Comparison of ENCODE assay signal across 11 cellular contexts in genomic region chr2:150476809-150477302, GRCh38. TPM values are rescaled to one million over a fixed set of nuclear protein-coding genes. Genes with fewer than 3 reads are reported as not detected.
DNase-seq lines count a peak whose midpoint lies in the region; ATAC-seq and TF ChIP-seq lines count a peak whose summit lies in the region.
"Had no signal": no experiment of that assay in that cellular context is flagged by ENCODE, and none has a peak within 500 bp of the region (broad histone marks: within the 10 kb centered on the region; RNA-seq: fewer than 3 reads in every experiment).

No MANE protein-coding gene starts in this region.

- H3K9me3 ChIP-seq in mucosa of descending colon (no peaks in the 10 kb centered on the region), upper lobe of left lung (no peaks in the 10 kb centered on the region)

- ATAC-seq in mucosa of descending colon: peak; percentile 55
- no peak for ATAC-seq in upper lobe of left lung (ENCODE audit: low FRiP score in 2 of 2)
- ATAC-seq in HG03280 (IDR thresholded peaks at IDR 0.05; ENCODE audit: unreplicated experiment): no peak
- ATAC-seq: natural killer cell had no signal

- intact Hi-C loops in dorsolateral prefrontal cortex (cut with DNase I): no loop called here
- intact Hi-C loops in mucosa of descending colon (cut with DNase I, micrococcal nuclease): no loop called here

- H3K27me3 ChIP-seq in dorsolateral prefrontal cortex (peaks cover 0 to 3% (median 0%) of the 10 kb centered on the region in 45 donors), upper lobe of left lung (no peaks in the 10 kb centered on the region)

- H3K4me3 ChIP-seq in dorsolateral prefrontal cortex: peak overlapping the region in 10 of 59 donors; percentile 0 to 27 (median 14)
- no peak overlapping the region for H3K4me3 ChIP-seq in mucosa of descending colon
- no peak overlapping the region for H3K4me3 ChIP-seq in upper lobe of left lung

- H3K36me3 ChIP-seq in mucosa of descending colon (ENCODE audit: low read depth) (no peaks in the 10 kb centered on the region), upper lobe of left lung (peaks cover 0 to 4% (median 0%) of the 10 kb centered on the region in 4 donors)

- no peak for TF ChIP-seq EP300 in upper lobe of left lung (IDR thresholded peaks at IDR 0.05)

- H3K27ac ChIP-seq in dorsolateral prefrontal cortex (peak overlapping the region in 51 of 59 donors; percentile 9 to 85 (median 61)), upper lobe of left lung (peak overlapping the region; percentile 31 to 65 (median 52))
- H3K27ac ChIP-seq: 22Rv1 had no signal

- TF ChIP-seq CTCF in dorsolateral prefrontal cortex (IDR thresholded peaks at IDR 0.05 in 54 of 56, conservative IDR thresholded peaks at IDR 0.05 in 2 of 56; ENCODE audit: low read depth in 1 of 56, partially characterized antibody in 56 of 56) (no peak), mucosa of descending colon (IDR thresholded peaks at IDR 0.05) (no peak), upper lobe of left lung (IDR thresholded peaks at IDR 0.05) (no peak)

- H3K4me1 ChIP-seq in mucosa of descending colon (ENCODE audit: low read depth) (peaks cover 62% of the 10 kb centered on the region), upper lobe of left lung (peaks cover 9 to 36% (median 20%) of the 10 kb centered on the region in 4 donors)

- 49 to 56% methylated on average over 7 of the region's 7 CpGs for WGBS in upper lobe of left lung, 2 donors

- DNase-seq in NCI-H2029 (lab: John Stamatoyannopoulos, UW): peak; percentile 18
- DNase-seq in NCI-H2029 treated with DMSO at 0.1 percent for 48 hours (lab: John Stamatoyannopoulos, UW): no peak
- no peak for DNase-seq in dorsolateral prefrontal cortex
- DNase-seq in mucosa of descending colon: peak in 1 of 3 donors; percentile 34
- no peak for DNase-seq in upper lobe of left lung
- DNase-seq in activated CD4-positive, CD25-positive, alpha-beta regulatory T cell (lab: John Stamatoyannopoulos, UW): no peak
- DNase-seq in cortex of kidney (lab: John Stamatoyannopoulos, UW): no peak
- DNase-seq: natural killer cell, NCI-H69 had no signal

- TF ChIP-seq POLR2A in upper lobe of left lung (IDR thresholded peaks at IDR 0.05): no peak

RNA-seq across cellular contexts. Expression of gene RND3, which starts 10.6 kb away (rescaled TPM):
- total RNA-seq in dorsolateral prefrontal cortex (10 to 100 TPM in 69 of 120 experiments, 1 to 10 TPM in 51; 3.9 to 35.6 (median 10.6) TPM), mucosa of descending colon (10 to 100 TPM; 42.2 to 80.1 (median 57.5) TPM), upper lobe of left lung (10 to 100 TPM; 13.0 to 40.0 (median 26.7) TPM)
- total RNA-seq: natural killer cell had no signal
